ENCODE assay signal across 8 cellular contexts in genomic region chr11:117814766-117815261, GRCh38. TPM values are rescaled to one million over a fixed set of nuclear protein-coding genes. Genes with fewer than 3 reads are reported as not detected.
DNase-seq lines count a peak whose midpoint lies in the region; ATAC-seq and TF ChIP-seq lines count a peak whose summit lies in the region.

No MANE protein-coding gene starts in this region.

- intact Hi-C loops in lower lobe of right lung (cut with DNase I), result no loop called here

- peaks cover 12% of the 10 kb centered on the region for H3K27me3 Mint-ChIP-seq in activated naive CD4-positive, alpha-beta T cell treated with anti-CD3 and anti-CD28 coated beads, Interleukin-2, amount 10 ng/mL, durations not matched to agents 7 days and 5 days

- peak overlapping the region; percentile 51 for H3K4me3 Mint-ChIP-seq in activated naive CD4-positive, alpha-beta T cell treated with anti-CD3 and anti-CD28 coated beads, Interleukin-2, amount 10 ng/mL, durations not matched to agents 7 days and 5 days

- ATAC-seq in HG03469 (IDR thresholded peaks at IDR 0.05; ENCODE audit: unreplicated experiment) (peak; percentile 30), lower lobe of right lung (peak; percentile 28 to 52)

- no peak for TF ChIP-seq CTCF in lower lobe of right lung (IDR thresholded peaks at IDR 0.05)

- H3K27ac Mint-ChIP-seq in activated naive CD4-positive, alpha-beta T cell treated with anti-CD3 and anti-CD28 coated beads, Interleukin-2, amount 10 ng/mL, durations not matched to agents 7 days and 5 days, result peak overlapping the region; percentile 84

- no peaks in the 10 kb centered on the region for H3K9me3 ChIP-seq in lower lobe of right lung

- peak overlapping the region; percentile 71 for H3K27ac ChIP-seq in lower lobe of right lung

- DNase-seq in AML-193 (lab: John Stamatoyannopoulos, UW), result peak; percentile 4 to 13
- DNase-seq in RPMI8226, result peak; percentile 86
- DNase-seq in activated naive CD4-positive, alpha-beta T cell treated with anti-CD3 and anti-CD28 coated beads, Interleukin-2, amount 10 ng/mL, durations not matched to agents 7 days and 5 days, result peak; percentile 83
- peak; percentile 82 for DNase-seq in lower lobe of right lung
- DNase-seq in stimulated activated CD8-positive, alpha-beta memory T cell treated with anti-CD3 and anti-CD28 coated beads, Interleukin-7, amount 100 ng/mL, for 1 hour (ENCODE audit: low read depth in 2 of 2), result peak; percentile 57 to 71
- DNase-seq in H4 (ENCODE audit: low spot score), result no peak

- peaks cover 46% of the 10 kb centered on the region for H3K4me1 Mint-ChIP-seq in activated naive CD4-positive, alpha-beta T cell treated with anti-CD3 and anti-CD28 coated beads, Interleukin-2, amount 10 ng/mL, durations not matched to agents 7 days and 5 days

- TF ChIP-seq POLR2A in GM19193 (IDR thresholded peaks at IDR 0.05; ENCODE audit: extremely low read depth, insufficient read depth, insufficient read length), result peak; percentile 72

- CTCF ChIA-PET in activated naive CD4-positive, alpha-beta T cell treated with anti-CD3 and anti-CD28 coated beads, Interleukin-2, amount 10 ng/mL, durations not matched to agents 7 days and 5 days (lab: Charles Lee), result interaction anchor here (0.7 to 11.5 kb wide), 9 partner anchors 7 to 389 kb away, joined by 3 to 270 read pairs (median 5); no protein-coding TSS in a partner anchor

- no peaks in the 10 kb centered on the region for H3K9me3 Mint-ChIP-seq in activated naive CD4-positive, alpha-beta T cell treated with anti-CD3 and anti-CD28 coated beads, Interleukin-2, amount 10 ng/mL, durations not matched to agents 7 days and 5 days

- peaks cover 52% of the 10 kb centered on the region for H3K4me1 ChIP-seq in lower lobe of right lung

- no peaks in the 10 kb centered on the region for H3K27me3 ChIP-seq in lower lobe of right lung (ENCODE audit: low read depth)

- H3K4me3 ChIP-seq in lower lobe of right lung, result no peak overlapping the region

- no peaks in the 10 kb centered on the region for H3K36me3 Mint-ChIP-seq in activated naive CD4-positive, alpha-beta T cell treated with anti-CD3 and anti-CD28 coated beads, Interleukin-2, amount 10 ng/mL, durations not matched to agents 7 days and 5 days

- H3K36me3 ChIP-seq in lower lobe of right lung, result no peaks in the 10 kb centered on the region

RNA-seq across cellular contexts. Expression of gene FXYD2, which starts 9.7 kb away (rescaled TPM):
- 2.8 TPM for total RNA-seq in lower lobe of right lung
- total RNA-seq in H4 (2014; rRNA removed; shearing (Covaris generic)), result not detected in 2 replicates

RNA-seq across cellular contexts. Expression of gene DSCAML1, which starts 17.8 kb away (rescaled TPM):
- total RNA-seq in lower lobe of right lung, result 0.95 TPM
- total RNA-seq in H4 (2014; rRNA removed; shearing (Covaris generic)), result not detected in 2 replicates
